ENCODE assay signal across 7 cellular contexts in genomic region chr1:46876093-46876492, GRCh38.
DNase-seq lines count a peak whose midpoint lies in the region; ATAC-seq, FAIRE-seq and TF ChIP-seq lines count a peak whose summit lies in the region.
"Not testable (repeated sequence)": the region's sequence is repeated elsewhere in the genome, so short reads cannot be mapped to it uniquely, and the experiment has no call there.

No MANE protein-coding gene starts in this region.

- not testable (repeated sequence) for H3K4me1 Mint-ChIP-seq in neural progenitor cell

- H3K23me2 ChIP-seq in H1 (ENCODE audit: low read depth, low read length): not testable (repeated sequence)

- DNase-seq in BJ (ENCODE audit: low read depth); H1 (ENCODE audit: low read depth in 1 of 2, low spot score in 2 of 2); heart right ventricle; neural progenitor cell (ENCODE audit: low spot score): not testable (repeated sequence)
- peak; percentile 8 for DNase-seq in NAMALWA (ENCODE audit: low spot score)

- not testable (repeated sequence) for H2BK5ac ChIP-seq in H1 (ENCODE audit: low read depth, low read length)

- TF ChIP-seq RAD21 in H1 (IDR thresholded peaks at IDR 0.05 in 1 of 2, conservative IDR thresholded peaks at IDR 0.05 in 1 of 2; ENCODE audit: low read depth in 2 of 2, low read length in 2 of 2): peak; percentile 49 to 53

- intact Hi-C loops in heart right ventricle (cut with DNase I): loop anchor here in 1 of 10 donors (10.0 kb wide), 1 partner anchor 839 kb away; no protein-coding TSS in a partner anchor

- H3K79me1 ChIP-seq in H1 (ENCODE audit: low read depth, low read length): not testable (repeated sequence)

- H3K14ac ChIP-seq in H1 (ENCODE audit: insufficient read length): not testable (repeated sequence)

- not testable (repeated sequence) for H3K23ac ChIP-seq in H1 (ENCODE audit: insufficient read length)

- not testable (repeated sequence) for H3K9ac ChIP-seq in SU-DHL-6 (ENCODE audit: low read length); H1 (replicated peaks in 1 of 4; ENCODE audit: extremely low read depth in 1 of 4, low read depth in 3 of 4, low read length in 3 of 4); neural progenitor cell

- not testable (repeated sequence) for H3K36me3 Mint-ChIP-seq in neural progenitor cell

- H3F3A ChIP-seq in SU-DHL-6 (ENCODE audit: insufficient read depth); neural progenitor cell (ENCODE audit: low read depth): not testable (repeated sequence)

- not testable (repeated sequence) for H4K20me1 ChIP-seq in SU-DHL-6 (ENCODE audit: low read depth, low read length); H1 (replicated peaks in 1 of 2; ENCODE audit: control insufficient read depth in 1 of 2, insufficient read depth in 2 of 2, low read length in 2 of 2); neural progenitor cell (ENCODE audit: low read depth)

- not testable (repeated sequence) for H3K4ac ChIP-seq in H1 (replicated peaks; ENCODE audit: insufficient read length, low read depth, low read length)

- H3K56ac ChIP-seq in H1 (replicated peaks; ENCODE audit: insufficient read length, low read depth, low read length): not testable (repeated sequence)

- not testable (repeated sequence) for H3K9me3 ChIP-seq in SU-DHL-6 (ENCODE audit: insufficient read depth, low read length); H1 (ENCODE audit: insufficient read depth in 2 of 2, low read depth in 1 of 2, low read length in 1 of 2); heart right ventricle; neural progenitor cell (ENCODE audit: low read depth)

- not testable (repeated sequence) for H3K27me3 Mint-ChIP-seq in neural progenitor cell (ENCODE audit: insufficient read depth, low read depth)

- TF ChIP-seq POLR2A in H1 (IDR thresholded peaks at IDR 0.05; ENCODE audit: control extremely low read depth in 1 of 2, low read depth in 2 of 2, low read length in 2 of 2): not testable (repeated sequence)

- H2AFZ ChIP-seq in SU-DHL-6 (ENCODE audit: low read depth, low read length, severe bottlenecking); H1 (ENCODE audit: low read length): not testable (repeated sequence)
- H2AFZ ChIP-seq in neural progenitor cell (replicated peaks): peak overlapping the region; percentile 47

- not testable (repeated sequence) for H3K27ac Mint-ChIP-seq in neural progenitor cell

- not testable (repeated sequence) for H3K27ac ChIP-seq in SU-DHL-6 (ENCODE audit: low read depth, low read length); H1 (ENCODE audit: low read depth, low read length); heart right ventricle; neural progenitor cell

- not testable (repeated sequence) for H3K79me2 ChIP-seq in SU-DHL-6 (ENCODE audit: insufficient read depth, low read length); H1 (ENCODE audit: control insufficient read depth in 1 of 2, insufficient read depth in 2 of 2, low read length in 2 of 2); neural progenitor cell (ENCODE audit: low read depth)

- H2BK12ac ChIP-seq in H1 (ENCODE audit: low read depth, low read length): not testable (repeated sequence)

- H3K9me2 ChIP-seq in SU-DHL-6 (replicated peaks; ENCODE audit: insufficient read depth, low read length): not testable (repeated sequence)

- H3K9me3 Mint-ChIP-seq in neural progenitor cell: not testable (repeated sequence)

- H3K27me3 ChIP-seq in BJ (ENCODE audit: control insufficient read depth, insufficient read depth, low read length); SU-DHL-6 (ENCODE audit: low read length); H1 (replicated peaks in 1 of 4; ENCODE audit: control insufficient read depth in 3 of 4, extremely low read depth in 1 of 4, insufficient read depth in 3 of 4, low read length in 3 of 4); heart right ventricle; neural progenitor cell: not testable (repeated sequence)

- H2BK15ac ChIP-seq in H1 (ENCODE audit: low read length): not testable (repeated sequence)

- not testable (repeated sequence) for H3K36me3 ChIP-seq in BJ (ENCODE audit: control insufficient read depth, insufficient read depth, low read length); SU-DHL-6 (ENCODE audit: low read length); H1 (ENCODE audit: control insufficient read depth in 2 of 4, insufficient read depth in 4 of 4, low read length in 3 of 4); heart right ventricle; neural progenitor cell

- H4K8ac ChIP-seq in H1 (ENCODE audit: extremely low read depth, insufficient read depth, low read length): not testable (repeated sequence)

- H2BK20ac ChIP-seq in H1 (ENCODE audit: low read length): not testable (repeated sequence)

- H3K4me3 Mint-ChIP-seq in neural progenitor cell: not testable (repeated sequence)

- CTCF ChIA-PET in BJ (lab: Yijun Ruan, JAX): not testable (repeated sequence)
- CTCF ChIA-PET in H1 (lab: Charles Lee; ENCODE audit: partially characterized antibody): interaction anchor here (0.6 to 1.4 kb wide), 7 partner anchors 14 to 300 kb away, joined by 3 to 9 read pairs (median 3); no protein-coding TSS in a partner anchor

- POLR2A ChIA-PET in BJ (lab: Charles Lee); H1 (lab: Charles Lee; ENCODE audit: partially characterized antibody): not testable (repeated sequence)

- not testable (repeated sequence) for ATAC-seq in heart right ventricle

- H3K4me1 ChIP-seq in H1 (replicated peaks in 1 of 4; ENCODE audit: control insufficient read depth in 3 of 4, insufficient read depth in 4 of 4, low read length in 3 of 4); heart right ventricle; neural progenitor cell: not testable (repeated sequence)

- not testable (repeated sequence) for H2BK120ac ChIP-seq in H1 (replicated peaks; ENCODE audit: low read depth, low read length)

- not testable (repeated sequence) for H4K5ac ChIP-seq in H1 (ENCODE audit: insufficient read length, low read depth, low read length)

- TF ChIP-seq CTCF in BJ (IDR thresholded peaks at IDR 0.05; ENCODE audit: insufficient read depth, low read depth, low read length) (0 out of 2 replicates have a peak, but pooled peaks have one; percentile 5), GM12875 (IDR thresholded peaks at IDR 0.05; ENCODE audit: borderline replicate concordance, insufficient read depth, low read depth, low read length) (0 out of 2 replicates have a peak, but pooled peaks have one; percentile 3), SU-DHL-6 (IDR thresholded peaks at IDR 0.05; ENCODE audit: insufficient read depth, low read length, poor library complexity, severe bottlenecking) (peak; percentile 16), H1 (IDR thresholded peaks at IDR 0.05; ENCODE audit: control extremely low read depth in 1 of 3, insufficient read depth in 1 of 3, low read depth in 1 of 3, low read length in 3 of 3) (peak in 1 of 3 experiments; percentile 20; a peak in 1 of 4 replicates), heart right ventricle (IDR thresholded peaks at IDR 0.05) (peak in 7 of 9 donors; percentile 15 to 54 (median 24)), neural progenitor cell (IDR thresholded peaks at IDR 0.05) (peak; percentile 61)

- WGBS in H1 (ENCODE audit: extremely low coverage in 1 of 2, insufficient coverage in 1 of 2, insufficient read length in 1 of 2, insufficient replicate concordance in 2 of 2, low coverage in 1 of 2, low lambda C conversion rate in 2 of 2, missing lambda C conversion rate in 1 of 2), 2 experiments: 50% methylated on average over 4 of the region's 4 CpGs; no CpG with 5 or more reads in 1 of the 2 experiments
- WGBS in heart right ventricle, 2 donors: 48% methylated on average over 4 of the region's 4 CpGs

- not testable (repeated sequence) for H3K4me3 ChIP-seq in BJ (ENCODE audit: low read depth, low read length); GM12875 (ENCODE audit: low read depth, low read length); SU-DHL-6 (ENCODE audit: insufficient read depth, low read length, poor library complexity, severe bottlenecking); H1 (ENCODE audit: extremely low read depth in 1 of 4, insufficient read depth in 2 of 4, low read depth in 3 of 4, low read length in 4 of 4); heart right ventricle; neural progenitor cell

- TF ChIP-seq EP300 in H1 (IDR thresholded peaks at IDR 0.05; ENCODE audit: borderline replicate concordance in 1 of 2, low read depth in 2 of 2, low read length in 2 of 2): not testable (repeated sequence)

- H2AK5ac ChIP-seq in H1 (ENCODE audit: low read depth, low read length): not testable (repeated sequence)

- not testable (repeated sequence) for H4K91ac ChIP-seq in H1 (replicated peaks; ENCODE audit: insufficient read length, low read length)

- H3K4me2 ChIP-seq in SU-DHL-6 (ENCODE audit: low read depth, low read length, poor library complexity, severe bottlenecking); H1 (ENCODE audit: insufficient read depth in 1 of 2, low read depth in 2 of 2, low read length in 2 of 2); neural progenitor cell: not testable (repeated sequence)

- peak; percentile 68 for FAIRE-seq in H1 (lab: Jason Lieb, UNC)

- H3K18ac ChIP-seq in H1 (ENCODE audit: extremely low read depth, low read length): not testable (repeated sequence)

TF ChIP-seq in H1, 55 proteins besides CTCF, POLR2A, EP300 and RAD21:
- TF ChIP-seq HDAC2 (IDR thresholded peaks at IDR 0.05; ENCODE audit: borderline replicate concordance in 1 of 2, low read depth in 2 of 2, low read length in 2 of 2) (0 out of 4 replicates have a peak, but pooled peaks of 1 of the 2 experiments have one; percentile 76), KDM1A (IDR thresholded peaks at IDR 0.05; ENCODE audit: borderline replicate concordance, low read length) (peak; percentile 84; the same call in 1 of the 2 replicates)
TF ChIP-seq in H1: peak in this region for 2; not testable (repeated sequence) for 53.
